ENCODE assay signal across 37 cellular contexts in the genomic region with DNA sequence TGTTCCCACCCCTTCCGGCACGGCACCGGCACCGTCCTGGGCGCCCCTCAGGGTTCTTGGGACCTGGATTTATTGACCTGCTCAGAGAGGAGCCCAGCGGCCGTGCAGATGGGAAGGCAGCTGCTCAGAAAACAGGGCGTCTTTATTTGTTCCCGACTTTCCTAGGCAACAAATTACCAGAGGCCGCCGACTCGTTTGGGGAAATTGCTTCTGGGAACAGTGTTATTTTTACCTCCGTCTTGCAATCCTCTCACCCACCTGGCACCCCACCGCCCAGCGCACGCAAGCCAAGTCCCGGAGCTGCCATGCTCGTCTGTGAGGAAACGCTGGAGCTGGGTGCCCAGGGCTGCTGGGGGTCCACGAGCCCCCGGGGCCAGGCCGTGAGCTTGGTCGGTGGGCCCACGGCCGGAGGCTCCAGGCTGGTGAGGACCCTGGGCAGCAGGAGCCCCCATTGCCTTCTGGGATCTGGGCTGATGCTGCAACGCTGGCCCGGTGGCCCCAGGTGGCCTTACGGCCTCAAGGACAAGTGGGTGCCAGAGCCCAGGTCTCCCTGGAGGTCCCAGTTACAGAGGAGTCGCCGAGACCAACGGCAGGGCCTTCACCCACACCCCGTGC. TPM values are rescaled to one million over a fixed set of nuclear protein-coding genes. Genes with fewer than 3 reads are reported as not detected.
"Had no signal": no experiment of that assay in that cellular context is flagged by ENCODE, and none has a peak within 500 bp of the region (broad histone marks: within the 10 kb centered on the region; RNA-seq: fewer than 3 reads in every experiment).

No MANE protein-coding gene starts in this region.

- H3K27ac ChIP-seq: Peyer's patch, VCaP had no signal

- H3K4me3 ChIP-seq: MG63, Peyer's patch had no signal

- H3K36me3 ChIP-seq: MG63, Peyer's patch had no signal

- H3K27ac Mint-ChIP-seq: activated CD4-positive, alpha-beta memory T cell treated with anti-CD3 and anti-CD28 coated beads, Interleukin-2, amount 10 ng/mL, durations not matched to agents 7 days and 5 days; activated CD8-positive, alpha-beta memory T cell treated with anti-CD3 and anti-CD28 coated beads, Interleukin-2, amount 10 ng/mL, durations not matched to agents 7 days and 5 days; activated naive CD8-positive, alpha-beta T cell treated with anti-CD3 and anti-CD28 coated beads for 36 hours; activated T-cell treated with anti-CD3 and anti-CD28 coated beads, Interleukin-2, amount 50 U/mL, for 72 hours; activated T-helper 17 cell treated with anti-CD3 and anti-CD28 coated beads, Interleukin-2, amount 50 U/mL, for 72 hours had no signal

- H3K4me3 Mint-ChIP-seq: activated CD4-positive, alpha-beta memory T cell treated with anti-CD3 and anti-CD28 coated beads, Interleukin-2, amount 10 ng/mL, durations not matched to agents 7 days and 5 days; activated CD8-positive, alpha-beta memory T cell treated with anti-CD3 and anti-CD28 coated beads, Interleukin-2, amount 10 ng/mL, durations not matched to agents 7 days and 5 days; activated naive CD8-positive, alpha-beta T cell treated with anti-CD3 and anti-CD28 coated beads for 36 hours; activated T-cell treated with anti-CD3 and anti-CD28 coated beads, Interleukin-2, amount 50 U/mL, for 72 hours; activated T-helper 17 cell treated with anti-CD3 and anti-CD28 coated beads, Interleukin-2, amount 50 U/mL, for 72 hours had no signal

- H3K36me3 Mint-ChIP-seq: activated CD8-positive, alpha-beta memory T cell treated with anti-CD3 and anti-CD28 coated beads, Interleukin-2, amount 10 ng/mL, durations not matched to agents 7 days and 5 days; activated naive CD8-positive, alpha-beta T cell treated with anti-CD3 and anti-CD28 coated beads for 36 hours had no signal

- H3K9me3 Mint-ChIP-seq: activated CD4-positive, alpha-beta memory T cell treated with anti-CD3 and anti-CD28 coated beads, Interleukin-2, amount 10 ng/mL, durations not matched to agents 7 days and 5 days; activated naive CD8-positive, alpha-beta T cell treated with anti-CD3 and anti-CD28 coated beads for 36 hours; activated T-cell treated with anti-CD3 and anti-CD28 coated beads, Interleukin-2, amount 50 U/mL, for 72 hours; activated T-helper 17 cell treated with anti-CD3 and anti-CD28 coated beads, Interleukin-2, amount 50 U/mL, for 72 hours had no signal

- H3K4me1 ChIP-seq: Peyer's patch had no signal

- ATAC-seq: activated CD8-positive, alpha-beta memory T cell treated with anti-CD3 and anti-CD28 coated beads, Interleukin-2, amount 10 ng/mL, durations not matched to agents 7 days and 5 days; activated T-cell treated with anti-CD3 and anti-CD28 coated beads, Interleukin-2, amount 50 U/mL, for 72 hours; activated T-helper 17 cell treated with anti-CD3 and anti-CD28 coated beads, Interleukin-2, amount 50 U/mL, for 72 hours; PC-3 had no signal

- DNase-seq: activated CD4-positive, alpha-beta memory T cell treated with anti-CD3 and anti-CD28 coated beads, Interleukin-2, amount 10 ng/mL, durations not matched to agents 7 days and 5 days; activated CD4-positive, alpha-beta T cell treated with anti-CD3 and anti-CD28 coated beads for 1 hour; activated CD4-positive, alpha-beta T cell treated with anti-CD3 and anti-CD28 coated beads for 48 hours; activated CD4-positive, CD25-positive, alpha-beta regulatory T cell; activated CD8-positive, alpha-beta memory T cell treated with anti-CD3 and anti-CD28 coated beads for 24 hours; activated CD8-positive, alpha-beta memory T cell treated with anti-CD3 and anti-CD28 coated beads, Interleukin-2, amount 10 ng/mL, durations not matched to agents 7 days and 5 days; activated CD8-positive, alpha-beta memory T cell treated with anti-CD3 and anti-CD28 coated beads, Interleukin-2, amount 50 U/mL, for 48 hours; activated effector memory CD4-positive, alpha-beta T cell treated with anti-CD3 and anti-CD28 coated beads, Interleukin-2, amount 50 U/mL, for 16 hours; activated naive CD4-positive, alpha-beta T cell; activated naive CD4-positive, alpha-beta T cell treated with anti-CD3 and anti-CD28 coated beads, Interleukin-2, amount 50 U/mL, for 16 hours; activated naive CD8-positive, alpha-beta T cell treated with anti-CD3 and anti-CD28 coated beads for 36 hours; activated T-cell treated with anti-CD3 and anti-CD28 coated beads, Interleukin-2, amount 50 U/mL, for 72 hours; amniotic stem cell; aorta; Kasumi-1; KG1; MG63; NCI-H1048; NCI-H1105 treated with DMSO at 0.1 percent for 48 hours; NCI-H187; NCI-H2029 treated with DMSO at 0.1 percent for 48 hours; NCI-H2107; NCI-H226; NCI-H510A; NCI-H526; NCI-H82; NK-92 treated with Interleukin-12 subunit alpha and Interleukin-12 subunit beta, amount 100 ng/mL, for 24 hours; PC-3; Peyer's patch; RPMI8226; SIG-M5; SW 1271; T-helper 1 cell; T-helper 2 cell; T-helper 9 cell had no signal

- H3K27me3 Mint-ChIP-seq: activated CD4-positive, alpha-beta memory T cell treated with anti-CD3 and anti-CD28 coated beads, Interleukin-2, amount 10 ng/mL, durations not matched to agents 7 days and 5 days; activated CD8-positive, alpha-beta memory T cell treated with anti-CD3 and anti-CD28 coated beads, Interleukin-2, amount 10 ng/mL, durations not matched to agents 7 days and 5 days; activated naive CD8-positive, alpha-beta T cell treated with anti-CD3 and anti-CD28 coated beads for 36 hours had no signal

- H3K27me3 ChIP-seq: MG63, Peyer's patch had no signal

- H3K4me1 Mint-ChIP-seq: activated CD4-positive, alpha-beta memory T cell treated with anti-CD3 and anti-CD28 coated beads, Interleukin-2, amount 10 ng/mL, durations not matched to agents 7 days and 5 days; activated CD8-positive, alpha-beta memory T cell treated with anti-CD3 and anti-CD28 coated beads, Interleukin-2, amount 10 ng/mL, durations not matched to agents 7 days and 5 days; activated naive CD8-positive, alpha-beta T cell treated with anti-CD3 and anti-CD28 coated beads for 36 hours; activated T-helper 17 cell treated with anti-CD3 and anti-CD28 coated beads, Interleukin-2, amount 50 U/mL, for 72 hours had no signal

- H3K9me3 ChIP-seq: MG63, Peyer's patch had no signal

RNA-seq across cellular contexts. Expression of a gene that starts 14.8 kb away (rescaled TPM):
- total RNA-seq: activated CD4-positive, alpha-beta memory T cell treated with anti-CD3 and anti-CD28 coated beads, Interleukin-2, amount 10 ng/mL, durations not matched to agents 7 days and 5 days; activated CD8-positive, alpha-beta memory T cell treated with anti-CD3 and anti-CD28 coated beads, Interleukin-2, amount 10 ng/mL, durations not matched to agents 7 days and 5 days; activated naive CD8-positive, alpha-beta T cell treated with anti-CD3 and anti-CD28 coated beads for 36 hours; activated T-cell treated with anti-CD3 and anti-CD28 coated beads, Interleukin-2, amount 50 U/mL, for 72 hours; activated T-helper 17 cell treated with anti-CD3 and anti-CD28 coated beads, Interleukin-2, amount 50 U/mL, for 72 hours; aorta; PC-3; Peyer's patch had no signal
